12 cellular contexts compared by ENCODE assay signal in the genomic region with DNA sequence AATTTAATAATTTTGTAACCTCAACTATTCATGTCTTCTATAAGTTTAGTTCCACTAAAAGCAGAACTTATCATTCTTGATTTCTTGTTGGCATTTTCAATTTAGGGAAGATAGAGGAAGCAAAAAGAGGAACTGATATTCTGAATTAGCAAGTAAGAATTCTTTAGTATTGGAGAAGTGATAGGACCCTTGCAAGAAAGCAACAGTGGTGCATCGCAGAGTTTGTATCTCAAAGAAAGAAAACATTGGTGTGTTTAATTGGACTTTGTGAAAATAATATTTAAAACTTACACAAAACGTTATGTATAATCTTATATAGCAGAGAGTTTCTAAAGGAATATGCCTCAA.
A peak's percentile ranks its signal among the peaks of the same experiment; 100 is the strongest.
DNase-seq lines count a peak whose midpoint lies in the region; ATAC-seq lines count a peak whose summit lies in the region.
"Had no signal": no experiment of that assay in that cellular context is flagged by ENCODE, and none has a peak within 500 bp of the region (broad histone marks: within the 10 kb centered on the region; RNA-seq: fewer than 3 reads in every experiment).

No MANE protein-coding gene starts in this region.

- no peaks in the 10 kb centered on the region for H3K27me3 Mint-ChIP-seq in stimulated activated naive B cell treated with anti-CD40 and anti-IgM and Interleukin-4, amounts not matched to agents 10 μg/mL and 1 μg/mL and 100 μg/mL, for 72 hours
- H3K27me3 Mint-ChIP-seq: stimulated activated naive CD8-positive, alpha-beta T cell treated with anti-CD3 and anti-CD28 coated beads, Interleukin-15, Interleukin-2, amounts not matched to agents 100 ng/mL and 50 ng/mL, for 24 hours had no signal

- ATAC-seq in GM19351 (IDR thresholded peaks at IDR 0.05; ENCODE audit: unreplicated experiment), result peak; percentile 76
- ATAC-seq in HG02938 (IDR thresholded peaks at IDR 0.05; ENCODE audit: unreplicated experiment), result peak; percentile 69
- peak; percentile 85 to 87 for ATAC-seq in stimulated activated naive B cell treated with anti-CD40 and anti-IgM and Interleukin-4, amounts not matched to agents 10 μg/mL and 1 μg/mL and 100 μg/mL, for 72 hours (replicated peaks)
- ATAC-seq: GM23338, heart left ventricle had no signal

- peaks cover 16 to 20% of the 10 kb centered on the region in 2 donors for H3K36me3 Mint-ChIP-seq in stimulated activated naive B cell treated with anti-CD40 and anti-IgM and Interleukin-4, amounts not matched to agents 10 μg/mL and 1 μg/mL and 100 μg/mL, for 72 hours

- no peak overlapping the region for H3K27ac Mint-ChIP-seq in stimulated activated naive B cell treated with anti-CD40 and anti-IgM and Interleukin-4, amounts not matched to agents 10 μg/mL and 1 μg/mL and 100 μg/mL, for 72 hours
- H3K27ac Mint-ChIP-seq: GM23338; stimulated activated naive CD8-positive, alpha-beta T cell treated with anti-CD3 and anti-CD28 coated beads, Interleukin-15, Interleukin-2, amounts not matched to agents 100 ng/mL and 50 ng/mL, for 24 hours had no signal

- H3K4me1 Mint-ChIP-seq in stimulated activated naive B cell treated with anti-CD40 and anti-IgM and Interleukin-4, amounts not matched to agents 10 μg/mL and 1 μg/mL and 100 μg/mL, for 72 hours, result peaks cover 16 to 44% of the 10 kb centered on the region in 2 donors
- H3K4me1 Mint-ChIP-seq: GM23338 had no signal

- peak overlapping the region; percentile 7 to 65 for H3K4me3 Mint-ChIP-seq in stimulated activated naive B cell treated with anti-CD40 and anti-IgM and Interleukin-4, amounts not matched to agents 10 μg/mL and 1 μg/mL and 100 μg/mL, for 72 hours
- H3K4me3 Mint-ChIP-seq: activated naive CD4-positive, alpha-beta T cell treated with anti-CD3 and anti-CD28 coated beads for 36 hours; GM23338; stimulated activated naive CD8-positive, alpha-beta T cell treated with anti-CD3 and anti-CD28 coated beads, Interleukin-15, Interleukin-2, amounts not matched to agents 100 ng/mL and 50 ng/mL, for 24 hours had no signal

- DNase-seq in NOMO-1 treated with dmso at 0.1 percent for 144 hours (lab: John Stamatoyannopoulos, UW; ENCODE audit: unreplicated experiment) (peak; percentile 69), kidney glomerular epithelial cell (lab: John Stamatoyannopoulos, UW) (no peak), NCI-H1930 (lab: John Stamatoyannopoulos, UW) (no peak)
- no peak for DNase-seq in stimulated activated naive B cell treated with anti-CD40 and anti-IgM and Interleukin-4, amounts not matched to agents 10 μg/mL and 1 μg/mL and 100 μg/mL, for 72 hours
- no peak for DNase-seq in stimulated activated CD4-positive, alpha-beta T cell treated with anti-CD3 and anti-CD28 coated beads, Interleukin-4, amount 100 ng/mL, for 4 hours
- DNase-seq: activated CD4-positive, CD25-positive, alpha-beta regulatory T cell; activated naive CD4-positive, alpha-beta T cell treated with anti-CD3 and anti-CD28 coated beads for 36 hours; heart left ventricle had no signal

- peaks cover 0 to 2% of the 10 kb centered on the region in 2 donors for H3K9me3 Mint-ChIP-seq in stimulated activated naive B cell treated with anti-CD40 and anti-IgM and Interleukin-4, amounts not matched to agents 10 μg/mL and 1 μg/mL and 100 μg/mL, for 72 hours
- H3K9me3 Mint-ChIP-seq: activated naive CD4-positive, alpha-beta T cell treated with anti-CD3 and anti-CD28 coated beads for 36 hours; GM23338; stimulated activated naive CD8-positive, alpha-beta T cell treated with anti-CD3 and anti-CD28 coated beads, Interleukin-15, Interleukin-2, amounts not matched to agents 100 ng/mL and 50 ng/mL, for 24 hours had no signal
